Comparison of ENCODE assay signal across 8 cellular contexts in the genomic region with DNA sequence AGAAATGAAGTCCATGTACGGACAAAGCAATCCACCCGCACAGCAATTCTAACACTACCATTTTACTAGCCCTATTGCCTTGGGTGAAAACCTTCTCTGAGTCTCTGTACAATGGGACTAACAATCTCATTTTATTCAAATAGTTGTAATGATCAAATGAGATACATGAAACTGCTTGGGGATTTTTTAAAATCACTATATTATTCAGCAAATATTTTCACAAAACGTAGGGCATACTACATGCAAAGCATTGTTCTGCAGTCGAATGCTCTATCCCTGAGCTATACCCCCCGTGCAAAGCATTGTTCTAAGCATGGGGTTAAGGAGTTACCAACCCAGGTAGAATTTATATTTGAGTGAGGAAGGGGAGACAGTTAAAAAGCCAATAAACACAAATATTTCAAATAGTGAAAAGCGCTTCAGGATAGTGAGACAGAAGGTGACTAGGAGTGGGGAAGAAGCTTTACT. TPM values are rescaled to one million over a fixed set of nuclear protein-coding genes. Genes with fewer than 3 reads are reported as not detected.
DNase-seq lines count a peak whose midpoint lies in the region; ATAC-seq and TF ChIP-seq lines count a peak whose summit lies in the region.

No MANE protein-coding gene starts in this region.

- H3K9ac ChIP-seq in neural progenitor cell: no peak overlapping the region

- peak overlapping the region; percentile 96 for H3K27ac Mint-ChIP-seq in activated naive CD4-positive, alpha-beta T cell treated with anti-CD3 and anti-CD28 coated beads for 36 hours
- H3K27ac Mint-ChIP-seq in chondrocyte (ENCODE audit: unreplicated experiment): peak overlapping the region; percentile 98
- peak overlapping the region; percentile 100 for H3K27ac Mint-ChIP-seq in neural progenitor cell

- TF ChIP-seq CTCF in chondrocyte (IDR thresholded peaks at IDR 0.05) (no peak), neural progenitor cell (IDR thresholded peaks at IDR 0.05) (no peak)

- H3K4me1 Mint-ChIP-seq in activated naive CD4-positive, alpha-beta T cell treated with anti-CD3 and anti-CD28 coated beads for 36 hours (ENCODE audit: low read depth): peaks cover 39% of the 10 kb centered on the region
- H3K4me1 Mint-ChIP-seq in chondrocyte (ENCODE audit: low read depth) (peaks cover 40% of the 10 kb centered on the region), neural progenitor cell (peaks cover 33% of the 10 kb centered on the region)

- H2AFZ ChIP-seq in neural progenitor cell (replicated peaks): peak overlapping the region; percentile 99

- peaks cover 40% of the 10 kb centered on the region for H3K79me2 ChIP-seq in neural progenitor cell (ENCODE audit: low read depth)

- H3K27me3 ChIP-seq in neural progenitor cell: no peaks in the 10 kb centered on the region

- H3K36me3 Mint-ChIP-seq in activated naive CD4-positive, alpha-beta T cell treated with anti-CD3 and anti-CD28 coated beads for 36 hours (ENCODE audit: low read depth): peaks cover 1% of the 10 kb centered on the region
- H3K36me3 Mint-ChIP-seq in chondrocyte (ENCODE audit: low read depth) (no peaks in the 10 kb centered on the region), neural progenitor cell (peaks cover 3% of the 10 kb centered on the region)

- ATAC-seq in HG03432 (IDR thresholded peaks at IDR 0.05; ENCODE audit: unreplicated experiment): no peak

- peak overlapping the region; percentile 97 for H3K4me3 Mint-ChIP-seq in activated naive CD4-positive, alpha-beta T cell treated with anti-CD3 and anti-CD28 coated beads for 36 hours
- H3K4me3 Mint-ChIP-seq in chondrocyte (ENCODE audit: unreplicated experiment) (peak overlapping the region; percentile 85), neural progenitor cell (peak overlapping the region; percentile 92)

- CTCF ChIA-PET in activated naive CD4-positive, alpha-beta T cell treated with anti-CD3 and anti-CD28 coated beads for 36 hours (lab: Charles Lee): interaction anchor here (3.0 kb wide), 1 partner anchor 83 kb away, joined by 12 read pairs; no protein-coding TSS in a partner anchor

- peak overlapping the region; percentile 93 for H3K4me3 ChIP-seq in Jurkat, Clone E6-1 (ENCODE audit: low read length)
- peak overlapping the region; percentile 91 for H3K4me3 ChIP-seq in neural progenitor cell

- H3K36me3 ChIP-seq in neural progenitor cell: no peaks in the 10 kb centered on the region

- H3K27ac ChIP-seq in neural progenitor cell: no peak overlapping the region

- intact Hi-C loops in activated naive CD4-positive, alpha-beta T cell treated with anti-CD3 and anti-CD28 coated beads for 36 hours (cut with micrococcal nuclease): loop anchor here (1.0 to 2.0 kb wide), 8 partner anchors 13 to 620 kb away; a partner anchor contains a TSS

- peaks cover 18% of the 10 kb centered on the region for H3F3A ChIP-seq in neural progenitor cell (ENCODE audit: low read depth)

- no peaks in the 10 kb centered on the region for H3K27me3 Mint-ChIP-seq in activated naive CD4-positive, alpha-beta T cell treated with anti-CD3 and anti-CD28 coated beads for 36 hours (ENCODE audit: low read depth)
- H3K27me3 Mint-ChIP-seq in chondrocyte (ENCODE audit: low read depth): no peaks in the 10 kb centered on the region
- H3K27me3 Mint-ChIP-seq in neural progenitor cell (ENCODE audit: insufficient read depth, low read depth): peaks cover 2% of the 10 kb centered on the region

- no peaks in the 10 kb centered on the region for H4K20me1 ChIP-seq in neural progenitor cell (ENCODE audit: low read depth)

- no peak for DNase-seq in activated naive CD4-positive, alpha-beta T cell treated with anti-CD3 and anti-CD28 coated beads for 36 hours
- no peak for DNase-seq in activated naive CD4-positive, alpha-beta T cell treated with Interleukin-2 at 50 U/mL for 16 hours
- no peak for DNase-seq in Jurkat, Clone E6-1 (ENCODE audit: low read depth, low spot score)
- DNase-seq in chondrocyte (ENCODE audit: low spot score) (no peak), neural progenitor cell (ENCODE audit: low spot score) (no peak), SK-N-DZ (ENCODE audit: low spot score) (no peak)
- DNase-seq in central memory CD4-positive, alpha-beta T cell: no peak

- H3K4me2 ChIP-seq in neural progenitor cell: peak overlapping the region; percentile 76

- no peaks in the 10 kb centered on the region for H3K9me3 Mint-ChIP-seq in activated naive CD4-positive, alpha-beta T cell treated with anti-CD3 and anti-CD28 coated beads for 36 hours
- peaks cover 7% of the 10 kb centered on the region for H3K9me3 Mint-ChIP-seq in chondrocyte (ENCODE audit: low read depth)
- no peaks in the 10 kb centered on the region for H3K9me3 Mint-ChIP-seq in neural progenitor cell

- H3K4me1 ChIP-seq in neural progenitor cell: peaks cover 28% of the 10 kb centered on the region

- no peaks in the 10 kb centered on the region for H3K9me3 ChIP-seq in neural progenitor cell (ENCODE audit: low read depth)

RNA-seq across cellular contexts. Expression of a gene that starts 0.6 kb away (rescaled TPM):
- 10 to 100 TPM; 19.7 to 19.8 TPM for total RNA-seq in activated naive CD4-positive, alpha-beta T cell treated with anti-CD3 and anti-CD28 coated beads for 36 hours
- 19.9 TPM for polyA plus RNA-seq in Jurkat, Clone E6-1 (2012; ENCODE audit: insufficient read depth, insufficient read length)
- total RNA-seq in chondrocyte: 44.4 to 52.7 TPM (median 51.2 TPM) in 3 replicates
- 12.7 and 15.9 TPM in 2 replicates for total RNA-seq in neural progenitor cell (ENCODE audit: low replicate concordance)
- polyA plus RNA-seq in SK-N-DZ (2014; cell fraction: cytosol; rRNA removed): 6.7 and 8.9 TPM in 2 replicates
- polyA plus RNA-seq in SK-N-DZ (2014; cell fraction: nucleus; rRNA removed): 10.4 and 11.9 TPM in 2 replicates

RNA-seq across cellular contexts. Expression of a gene that starts 49.1 kb away (rescaled TPM):
- total RNA-seq in activated naive CD4-positive, alpha-beta T cell treated with anti-CD3 and anti-CD28 coated beads for 36 hours: 100 to 1,000 TPM; 443 to 466 TPM
- 757 TPM for polyA plus RNA-seq in Jurkat, Clone E6-1 (2012; ENCODE audit: insufficient read depth, insufficient read length)
- total RNA-seq in chondrocyte: 201 to 204 TPM (median 203 TPM) in 3 replicates
- total RNA-seq in neural progenitor cell (ENCODE audit: low replicate concordance): 461 and 715 TPM in 2 replicates
- polyA plus RNA-seq in SK-N-DZ (2014; cell fraction: cytosol; rRNA removed): 1,037 and 1,180 TPM in 2 replicates
- 519 and 626 TPM in 2 replicates for polyA plus RNA-seq in SK-N-DZ (2014; cell fraction: nucleus; rRNA removed)
